18 cellular contexts compared by ENCODE assay signal in the genomic region with DNA sequence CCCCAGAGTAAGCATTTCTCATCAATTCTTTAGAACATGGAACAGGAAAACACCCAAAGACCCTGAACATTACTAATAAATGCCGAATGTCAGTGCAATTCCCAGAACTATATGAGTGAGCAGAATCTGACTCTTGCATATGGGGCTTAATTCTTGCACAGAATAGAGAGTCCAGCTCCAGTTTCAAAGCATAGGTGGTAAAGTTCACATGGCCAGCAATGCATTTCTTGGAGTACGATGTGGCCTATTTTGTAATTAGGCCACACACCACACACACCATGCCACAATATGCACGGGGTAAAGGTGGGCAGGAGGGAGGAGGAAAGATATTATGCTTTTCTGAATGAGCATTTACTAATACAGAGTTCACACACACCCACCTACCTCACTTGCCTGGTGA. TPM values are rescaled to one million over a fixed set of nuclear protein-coding genes. Genes with fewer than 3 reads are reported as not detected.
"Had no signal": no experiment of that assay in that cellular context is flagged by ENCODE, and none has a peak within 500 bp of the region (broad histone marks: within the 10 kb centered on the region; RNA-seq: fewer than 3 reads in every experiment).

No MANE protein-coding gene starts in this region.

- H3K27me3 ChIP-seq: heart right ventricle, upper lobe of left lung had no signal

- H3K4me1 ChIP-seq: upper lobe of left lung had no signal

- DNase-seq: activated CD4-positive, alpha-beta memory T cell treated with anti-CD3 and anti-CD28 coated beads for 36 hours; activated CD4-positive, alpha-beta T cell treated with anti-CD3 and anti-CD28 coated beads for 48 hours; activated effector memory CD4-positive, alpha-beta T cell treated with Interleukin-2 at 50 U/mL for 16 hours; activated naive CD4-positive, alpha-beta T cell treated with anti-CD3 and anti-CD28 coated beads, Interleukin-2, amount 50 U/mL, for 16 hours; activated T-cell treated with anti-CD3 and anti-CD28 coated beads, Interleukin-2, amount 50 U/mL, for 72 hours; anterior cingulate cortex; heart right ventricle; islet precursor cell; left cardiac atrium; stimulated activated CD4-positive, alpha-beta T cell treated with anti-CD3 and anti-CD28 coated beads, Interleukin-4, amount 100 ng/mL, for 24 hours; stimulated activated naive CD4-positive, alpha-beta T cell treated with Interleukin-2 at 50 U/mL for 16 hours; upper lobe of left lung had no signal

- H3K4me3 Mint-ChIP-seq: activated CD4-positive, alpha-beta memory T cell treated with anti-CD3 and anti-CD28 coated beads for 36 hours; activated T-cell treated with anti-CD3 and anti-CD28 coated beads, Interleukin-2, amount 50 U/mL, for 72 hours; brain; memory B cell; natural killer cell treated with Interleukin-12 subunit alpha and Interleukin-12 subunit beta and Interleukin-15 and Interleukin-18, amount 100 ng/mL, for 72 hours had no signal

- H3K36me3 ChIP-seq: heart right ventricle, upper lobe of left lung had no signal

- H3K27ac ChIP-seq: epithelial cell of prostate, heart right ventricle, thoracic aorta, upper lobe of left lung had no signal

- H3K4me3 ChIP-seq: heart right ventricle, thoracic aorta, upper lobe of left lung had no signal

- ATAC-seq: activated T-cell treated with anti-CD3 and anti-CD28 coated beads, Interleukin-2, amount 50 U/mL, for 72 hours; left cardiac atrium; natural killer cell treated with Interleukin-12 subunit alpha and Interleukin-12 subunit beta and Interleukin-15 and Interleukin-18, amount 100 ng/mL, for 72 hours had no signal

- H3K27me3 Mint-ChIP-seq: brain, progenitor cell of endocrine pancreas had no signal

- H3K9me3 Mint-ChIP-seq: activated CD4-positive, alpha-beta memory T cell treated with anti-CD3 and anti-CD28 coated beads for 36 hours; activated T-cell treated with anti-CD3 and anti-CD28 coated beads, Interleukin-2, amount 50 U/mL, for 72 hours; memory B cell; natural killer cell treated with Interleukin-12 subunit alpha and Interleukin-12 subunit beta and Interleukin-15 and Interleukin-18, amount 100 ng/mL, for 72 hours had no signal

- H3K4me1 Mint-ChIP-seq: memory B cell had no signal

- H3K36me3 Mint-ChIP-seq: activated CD4-positive, alpha-beta memory T cell treated with anti-CD3 and anti-CD28 coated beads for 36 hours; brain; memory B cell; natural killer cell treated with Interleukin-12 subunit alpha and Interleukin-12 subunit beta and Interleukin-15 and Interleukin-18, amount 100 ng/mL, for 72 hours had no signal

- H3K9me3 ChIP-seq: thoracic aorta, upper lobe of left lung had no signal

- H3K27ac Mint-ChIP-seq: activated CD4-positive, alpha-beta memory T cell treated with anti-CD3 and anti-CD28 coated beads for 36 hours; activated T-cell treated with anti-CD3 and anti-CD28 coated beads, Interleukin-2, amount 50 U/mL, for 72 hours; memory B cell; natural killer cell treated with Interleukin-12 subunit alpha and Interleukin-12 subunit beta and Interleukin-15 and Interleukin-18, amount 100 ng/mL, for 72 hours; progenitor cell of endocrine pancreas had no signal

RNA-seq across cellular contexts. Expression of gene PLA2R1, which starts 56.5 kb away (rescaled TPM):
- total RNA-seq: activated CD4-positive, alpha-beta memory T cell treated with anti-CD3 and anti-CD28 coated beads for 36 hours; activated T-cell treated with anti-CD3 and anti-CD28 coated beads, Interleukin-2, amount 50 U/mL, for 72 hours; natural killer cell treated with Interleukin-12 subunit alpha and Interleukin-12 subunit beta and Interleukin-15 and Interleukin-18, amount 100 ng/mL, for 72 hours had no signal
